Comparison of ENCODE assay signal across 17 cellular contexts in genomic region chr4:6085028-6085942, GRCh38.
"Had no signal": no experiment of that assay in that cellular context is flagged by ENCODE, and none has a peak within 500 bp of the region (broad histone marks: within the 10 kb centered on the region; RNA-seq: fewer than 3 reads in every experiment).

No MANE protein-coding gene starts in this region.

- H3K27ac ChIP-seq: heart right ventricle, left lung, right atrium auricular region had no signal

- H3K4me2 ChIP-seq: smooth muscle cell had no signal

- H3K36me3 ChIP-seq: heart right ventricle, left lung, right atrium auricular region had no signal

- H3K4me1 ChIP-seq: heart right ventricle, left lung, right atrium auricular region had no signal

- H3K4me3 ChIP-seq: heart right ventricle, left lung, lung, right atrium auricular region, smooth muscle cell had no signal

- ATAC-seq: esophagus mucosa; heart right ventricle; left lung; naive thymus-derived CD4-positive, alpha-beta T cell; stimulated activated effector memory CD8-positive, alpha-beta T cell treated with anti-CD3 and anti-CD28 coated beads, Interleukin-12 subunit alpha, Interleukin-12 subunit beta, amount 100 ng/mL, for 72 hours; stimulated activated naive CD8-positive, alpha-beta T cell treated with anti-CD3 and anti-CD28 coated beads, Interleukin-15, amount 100 ng/mL, for 72 hours had no signal

- DNase-seq: dermis blood vessel endothelial cell; effector CD4-positive, alpha-beta T cell; heart right ventricle; hypothalamus; left lung; mesendoderm; naive thymus-derived CD4-positive, alpha-beta T cell; nephron progenitor cell; stimulated activated CD4-positive, alpha-beta T cell treated with anti-CD3 and anti-CD28 coated beads, Interleukin-4, amount 100 ng/mL, for 1 hour; stimulated activated CD8-positive, alpha-beta memory T cell treated with anti-CD3 and anti-CD28 coated beads, Interleukin-4, amount 100 ng/mL, for 48 hours; stimulated activated naive CD8-positive, alpha-beta T cell treated with anti-CD3 and anti-CD28 coated beads, Interleukin-15, amount 100 ng/mL, for 72 hours; trophoblast cell had no signal

- H3K27me3 ChIP-seq: left lung, right atrium auricular region had no signal

- H3K9me3 ChIP-seq: left lung, right atrium auricular region had no signal
